Comparison of ENCODE assay signal across 1 cellular context in the genomic region with DNA sequence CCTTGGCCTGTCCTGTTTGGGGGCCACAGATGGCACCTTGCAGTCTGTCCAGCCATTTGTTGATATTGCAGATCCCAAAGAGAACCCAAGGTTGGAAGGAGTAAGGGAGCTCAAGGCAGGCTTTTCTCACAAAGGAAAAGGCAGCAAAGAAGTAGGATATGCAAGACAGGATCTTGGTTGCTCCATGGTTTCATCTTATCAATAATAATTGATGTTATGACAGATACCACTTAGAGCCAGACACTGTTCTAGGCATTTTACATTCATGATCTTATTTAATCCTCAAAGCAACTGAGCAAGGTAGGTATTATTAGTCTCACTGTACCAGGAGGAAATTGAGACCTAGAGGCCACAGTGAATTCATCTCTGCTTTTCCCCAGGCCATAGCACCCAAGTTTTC.
TF ChIP-seq lines count a peak whose summit lies in the region.

No MANE protein-coding gene starts in this region.

TF ChIP-seq in GM12878, 131 proteins besides CTCF, POLR2A, EP300 and RAD21:
- TF ChIP-seq, protein P1, sequence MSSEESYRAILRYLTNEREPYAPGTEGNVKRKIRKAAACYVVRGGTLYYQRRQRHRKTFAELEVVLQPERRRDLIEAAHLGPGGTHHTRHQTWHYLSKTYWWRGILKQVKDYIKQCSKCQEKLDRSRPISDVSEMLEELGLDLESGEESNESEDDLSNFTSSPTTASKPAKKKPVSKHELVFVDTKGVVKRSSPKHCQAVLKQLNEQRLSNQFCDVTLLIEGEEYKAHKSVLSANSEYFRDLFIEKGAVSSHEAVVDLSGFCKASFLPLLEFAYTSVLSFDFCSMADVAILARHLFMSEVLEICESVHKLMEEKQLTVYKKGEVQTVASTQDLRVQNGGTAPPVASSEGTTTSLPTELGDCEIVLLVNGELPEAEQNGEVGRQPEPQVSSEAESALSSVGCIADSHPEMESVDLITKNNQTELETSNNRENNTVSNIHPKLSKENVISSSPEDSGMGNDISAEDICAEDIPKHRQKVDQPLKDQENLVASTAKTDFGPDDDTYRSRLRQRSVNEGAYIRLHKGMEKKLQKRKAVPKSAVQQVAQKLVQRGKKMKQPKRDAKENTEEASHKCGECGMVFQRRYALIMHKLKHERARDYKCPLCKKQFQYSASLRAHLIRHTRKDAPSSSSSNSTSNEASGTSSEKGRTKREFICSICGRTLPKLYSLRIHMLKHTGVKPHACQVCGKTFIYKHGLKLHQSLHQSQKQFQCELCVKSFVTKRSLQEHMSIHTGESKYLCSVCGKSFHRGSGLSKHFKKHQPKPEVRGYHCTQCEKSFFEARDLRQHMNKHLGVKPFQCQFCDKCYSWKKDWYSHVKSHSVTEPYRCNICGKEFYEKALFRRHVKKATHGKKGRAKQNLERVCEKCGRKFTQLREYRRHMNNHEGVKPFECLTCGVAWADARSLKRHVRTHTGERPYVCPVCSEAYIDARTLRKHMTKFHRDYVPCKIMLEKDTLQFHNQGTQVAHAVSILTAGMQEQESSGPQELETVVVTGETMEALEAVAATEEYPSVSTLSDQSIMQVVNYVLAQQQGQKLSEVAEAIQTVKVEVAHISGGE (CRISPR knock-in tag; IDR thresholded peaks at IDR 0.05) = no peak
- TF ChIP-seq ZNF207 (IDR thresholded peaks at IDR 0.05; ENCODE audit: borderline replicate concordance) (no peak), BMI1 (IDR thresholded peaks at IDR 0.05; ENCODE audit: borderline replicate concordance) (no peak), POLR2AphosphoS2 (IDR thresholded peaks at IDR 0.05; ENCODE audit: low read depth, low read length) (no peak), STAT3 (IDR thresholded peaks at IDR 0.05; ENCODE audit: low read depth, low read length) (no peak), HCFC1 (IDR thresholded peaks at IDR 0.05; ENCODE audit: low read length) (no peak), ASH2L (IDR thresholded peaks at IDR 0.05; ENCODE audit: borderline replicate concordance, low read depth) (no peak)
- TF ChIP-seq, protein P2, sequence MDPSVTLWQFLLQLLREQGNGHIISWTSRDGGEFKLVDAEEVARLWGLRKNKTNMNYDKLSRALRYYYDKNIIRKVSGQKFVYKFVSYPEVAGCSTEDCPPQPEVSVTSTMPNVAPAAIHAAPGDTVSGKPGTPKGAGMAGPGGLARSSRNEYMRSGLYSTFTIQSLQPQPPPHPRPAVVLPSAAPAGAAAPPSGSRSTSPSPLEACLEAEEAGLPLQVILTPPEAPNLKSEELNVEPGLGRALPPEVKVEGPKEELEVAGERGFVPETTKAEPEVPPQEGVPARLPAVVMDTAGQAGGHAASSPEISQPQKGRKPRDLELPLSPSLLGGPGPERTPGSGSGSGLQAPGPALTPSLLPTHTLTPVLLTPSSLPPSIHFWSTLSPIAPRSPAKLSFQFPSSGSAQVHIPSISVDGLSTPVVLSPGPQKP (IDR thresholded peaks at IDR 0.05; ENCODE audit: low read depth, low read length) = no peak
TF ChIP-seq in GM12878: peak in this region for 0.
